Comparison of ENCODE assay signal across 1 cellular context in genomic region chr20:63538204-63539091, GRCh38.
TF ChIP-seq lines count a peak whose summit lies in the region.

No MANE protein-coding gene starts in this region.

TF ChIP-seq in HepG2, 621 proteins besides CTCF, POLR2A, EP300 and RAD21 (continues in another document):
- TF ChIP-seq HNF1A (IDR thresholded peaks at IDR 0.05; ENCODE audit: low read depth), result no peak
- TF ChIP-seq HNF1A (CRISPR knock-in tag; IDR thresholded peaks at IDR 0.05; ENCODE audit: borderline replicate concordance), result 0 out of 2 replicates have a peak, but pooled peaks have one; percentile 2
- peak; percentile 13; the same call in 1 of the 2 replicates for TF ChIP-seq ZNF501 (CRISPR knock-in tag; IDR thresholded peaks at IDR 0.05)
- no peak for TF ChIP-seq NBN (conservative IDR thresholded peaks at IDR 0.05)
- TF ChIP-seq ZUFSP (CRISPR knock-in tag; IDR thresholded peaks at IDR 0.05; ENCODE audit: borderline replicate concordance), result no peak
- TF ChIP-seq SKI (IDR thresholded peaks at IDR 0.05; ENCODE audit: partially characterized antibody), result no peak
- no peak for TF ChIP-seq ZNF737 (CRISPR knock-in tag; IDR thresholded peaks at IDR 0.05; ENCODE audit: borderline replicate concordance)
- TF ChIP-seq ZNF143 (CRISPR knock-in tag; IDR thresholded peaks at IDR 0.05), result 0 out of 2 replicates have a peak, but pooled peaks have one; percentile 2
- no peak for TF ChIP-seq POLR2AphosphoS2 (IDR thresholded peaks at IDR 0.05; ENCODE audit: low read depth, low read length)
- peak; percentile 7; the same call in 1 of the 2 replicates for TF ChIP-seq ZNF670 (CRISPR knock-in tag; IDR thresholded peaks at IDR 0.05; ENCODE audit: borderline replicate concordance)
- no peak for TF ChIP-seq ZSCAN25 (CRISPR knock-in tag; IDR thresholded peaks at IDR 0.05)
- no peak for TF ChIP-seq ZMYM4 (CRISPR knock-in tag; IDR thresholded peaks at IDR 0.05)
- TF ChIP-seq RXRA (CRISPR knock-in tag; IDR thresholded peaks at IDR 0.05), result peak; percentile 2; the same call in 1 of the 2 replicates
- TF ChIP-seq MIXL1 (CRISPR knock-in tag; IDR thresholded peaks at IDR 0.05), result no peak
- TF ChIP-seq ZNF274 (CRISPR knock-in tag; IDR thresholded peaks at IDR 0.05), result no peak
- TF ChIP-seq HNRNPK (IDR thresholded peaks at IDR 0.05; ENCODE audit: low read depth, low read length, poor library complexity, severe bottlenecking), result peak; percentile 12
- no peak for TF ChIP-seq EED (CRISPR knock-in tag; IDR thresholded peaks at IDR 0.05)
- TF ChIP-seq LRRFIP1 (CRISPR knock-in tag; conservative IDR thresholded peaks at IDR 0.05), result no peak
- TF ChIP-seq RBAK (CRISPR knock-in tag; IDR thresholded peaks at IDR 0.05), result peak; percentile 98
- TF ChIP-seq KDM2A (CRISPR knock-in tag; IDR thresholded peaks at IDR 0.05; ENCODE audit: borderline replicate concordance, low read depth), result no peak
- peak; percentile 44; the same call in 1 of the 2 replicates for TF ChIP-seq NR2F6 (IDR thresholded peaks at IDR 0.05)
- no peak for TF ChIP-seq NR2F6 (CRISPR knock-in tag; IDR thresholded peaks at IDR 0.05)
- no peak for TF ChIP-seq MLXIP (CRISPR knock-in tag; IDR thresholded peaks at IDR 0.05; ENCODE audit: borderline replicate concordance)
- peak; percentile 33; the same call in 1 of the 2 replicates for TF ChIP-seq ZNF281 (CRISPR knock-in tag; IDR thresholded peaks at IDR 0.05; ENCODE audit: borderline replicate concordance)
- no peak for TF ChIP-seq PHF20 (CRISPR knock-in tag; IDR thresholded peaks at IDR 0.05)
- TF ChIP-seq YEATS4 (CRISPR knock-in tag; IDR thresholded peaks at IDR 0.05; ENCODE audit: borderline replicate concordance), result peak; percentile 17; the same call in 1 of the 2 replicates
- peak; percentile 13; the same call in 1 of the 2 replicates for TF ChIP-seq ZSCAN20 (CRISPR knock-in tag; IDR thresholded peaks at IDR 0.05; ENCODE audit: borderline replicate concordance)
- TF ChIP-seq KLF12 (CRISPR knock-in tag; IDR thresholded peaks at IDR 0.05; ENCODE audit: borderline replicate concordance), result peak; percentile 16
- no peak for TF ChIP-seq SRF (IDR thresholded peaks at IDR 0.05; ENCODE audit: low read depth, low read length)
- TF ChIP-seq ZNF280D (CRISPR knock-in tag; IDR thresholded peaks at IDR 0.05), result no peak
- 0 out of 2 replicates have a peak, but pooled peaks have one; percentile 51 for TF ChIP-seq ZNF232 (CRISPR knock-in tag; IDR thresholded peaks at IDR 0.05; ENCODE audit: borderline replicate concordance)
- no peak for TF ChIP-seq ZNF567 (CRISPR knock-in tag; IDR thresholded peaks at IDR 0.05; ENCODE audit: borderline replicate concordance)
- peak; percentile 9; the same call in 1 of the 2 replicates for TF ChIP-seq ZNF639 (CRISPR knock-in tag; conservative IDR thresholded peaks at IDR 0.05)
- no peak; the same call in 1 of the 2 replicates for TF ChIP-seq SAFB2 (CRISPR knock-in tag; IDR thresholded peaks at IDR 0.05; ENCODE audit: borderline replicate concordance, low read depth)
- peak; percentile 4; the same call in 1 of the 2 replicates for TF ChIP-seq TFDP1 (CRISPR knock-in tag; IDR thresholded peaks at IDR 0.05; ENCODE audit: borderline replicate concordance)
- TF ChIP-seq ZSCAN29 (CRISPR knock-in tag; conservative IDR thresholded peaks at IDR 0.05), result 0 out of 2 replicates have a peak, but pooled peaks have one; percentile 8
- TF ChIP-seq SP2 (CRISPR knock-in tag; IDR thresholded peaks at IDR 0.05), result no peak
